8 cellular contexts compared by ENCODE assay signal in genomic region chrX:123860983-123861382, GRCh38. TPM values are rescaled to one million over a fixed set of nuclear protein-coding genes. Genes with fewer than 3 reads are reported as not detected.
DNase-seq lines count a peak whose midpoint lies in the region; ATAC-seq and TF ChIP-seq lines count a peak whose summit lies in the region.

No MANE protein-coding gene starts in this region.

- H3K4me1 Mint-ChIP-seq in brain: peaks cover 20% of the 10 kb centered on the region

- peaks cover 13% of the 10 kb centered on the region for H3K36me3 Mint-ChIP-seq in brain

- intact Hi-C loops in vagina (cut with DNase I): no loop called here

- peak overlapping the region; percentile 92 for H3K9ac ChIP-seq in DND-41 (ENCODE audit: low read depth, low read length)

- peak overlapping the region; percentile 84 to 95 (median 88) for H3K4me3 Mint-ChIP-seq in brain

- TF ChIP-seq CTCF in DND-41 (IDR thresholded peaks at IDR 0.05; ENCODE audit: borderline replicate concordance, extremely low read depth, low read length, poor library complexity, severe bottlenecking): no peak
- no peak for TF ChIP-seq CTCF in brain (conservative IDR thresholded peaks at IDR 0.05)
- TF ChIP-seq CTCF in lung (IDR thresholded peaks at IDR 0.05; ENCODE audit: control extremely low read depth, extremely low read depth): no peak
- TF ChIP-seq CTCF in vagina (IDR thresholded peaks at IDR 0.05): no peak

- H3K4me3 ChIP-seq in DND-41 (ENCODE audit: low read depth in 1 of 2, low read length in 2 of 2): peak overlapping the region; percentile 34 to 68; a peak in 3 of 4 replicates
- no peak overlapping the region for H3K4me3 ChIP-seq in lung
- H3K4me3 ChIP-seq in vagina: peak overlapping the region; percentile 63 to 66

- H3K27me3 Mint-ChIP-seq in brain: no peaks in the 10 kb centered on the region

- peaks cover 0 to 13% (median 2%) of the 10 kb centered on the region in 5 experiments for H3K9me3 Mint-ChIP-seq in brain

- H2AFZ ChIP-seq in DND-41 (ENCODE audit: low read depth, low read length): no peak overlapping the region

- no peaks in the 10 kb centered on the region for H4K20me1 ChIP-seq in DND-41 (ENCODE audit: insufficient read depth, low read length)

- H3K27me3 ChIP-seq in DND-41 (ENCODE audit: insufficient read depth, low read length, poor library complexity): no peaks in the 10 kb centered on the region
- H3K27me3 ChIP-seq in lung (ENCODE audit: control insufficient read depth, insufficient read depth): no peaks in the 10 kb centered on the region
- no peaks in the 10 kb centered on the region for H3K27me3 ChIP-seq in vagina

- no peaks in the 10 kb centered on the region for H3K9me3 ChIP-seq in DND-41 (ENCODE audit: insufficient read depth, low read length, severe bottlenecking)
- peaks cover 0 to 2% of the 10 kb centered on the region in 2 donors for H3K9me3 ChIP-seq in lung (ENCODE audit: control insufficient read depth in 2 of 2, insufficient read depth in 1 of 2, low read length in 1 of 2)
- no peaks in the 10 kb centered on the region for H3K9me3 ChIP-seq in vagina

- H3K27ac Mint-ChIP-seq in brain: peak overlapping the region; percentile 90 to 97 (median 96)

- no peak for ATAC-seq in DND-41 (ENCODE audit: insufficient read depth, low read depth)
- no peak for ATAC-seq in lung (ENCODE audit: insufficient read depth, low FRiP score)
- ATAC-seq in HG03039 (IDR thresholded peaks at IDR 0.05; ENCODE audit: unreplicated experiment): no peak

- H3K36me3 ChIP-seq in DND-41 (ENCODE audit: insufficient read depth, low read length): no peaks in the 10 kb centered on the region
- H3K36me3 ChIP-seq in lung (ENCODE audit: control insufficient read depth in 2 of 2, insufficient read depth in 2 of 2, low read length in 2 of 2): no peaks in the 10 kb centered on the region
- no peaks in the 10 kb centered on the region for H3K36me3 ChIP-seq in vagina

- H3K79me2 ChIP-seq in DND-41 (ENCODE audit: insufficient read depth, low read length): peaks cover 64% of the 10 kb centered on the region

- 1 to 48% methylated on average over 4 of the region's 4 CpGs for WGBS in lung, 2 donors

- H3K4me1 ChIP-seq in DND-41 (ENCODE audit: insufficient read depth, low read length) (peaks cover 16% of the 10 kb centered on the region), lung (ENCODE audit: control insufficient read depth in 2 of 2, insufficient read depth in 2 of 2, low read length in 2 of 2) (no peaks in the 10 kb centered on the region), vagina (no peaks in the 10 kb centered on the region)

- TF ChIP-seq POLR2A in vagina (IDR thresholded peaks at IDR 0.05): no peak

- H3K4me2 ChIP-seq in DND-41 (ENCODE audit: insufficient read depth, low read length): peak overlapping the region; percentile 77

- DNase-seq in DND-41 (no peak), NCI-H1092 treated with DMSO at 0.1 percent for 48 hours (lab: John Stamatoyannopoulos, UW) (peak; percentile 32), lung (ENCODE audit: low spot score) (no peak), vagina (ENCODE audit: extremely low spot score in 2 of 2) (no peak), C1 segment of cervical spinal cord (lab: John Stamatoyannopoulos, UW) (no peak), DMS153 (lab: John Stamatoyannopoulos, UW) (no peak)

- H3K27ac ChIP-seq in DND-41 (ENCODE audit: low read length): peak overlapping the region; percentile 98
- peak overlapping the region; percentile 64 to 99 for H3K27ac ChIP-seq in lung (ENCODE audit: low read depth in 1 of 2, low read length in 1 of 2)
- H3K27ac ChIP-seq in vagina: peak overlapping the region; percentile 92

RNA-seq across cellular contexts. Expression of gene XIAP, which starts 1.1 kb away (rescaled TPM):
- polyA plus RNA-seq in brain (ENCODE audit: insufficient read depth, low read depth, low replicate concordance) (20.3 TPM), lung (10 to 100 TPM in 1 of 2 donors, 1 to 10 TPM in 1; 8.5 to 15.3 TPM)
- total RNA-seq in lung (10 to 100 TPM; 56.2 to 58.6 TPM), vagina (15.5 TPM)
